18 cellular contexts compared by ENCODE assay signal in genomic region chr17:82723169-82723807, GRCh38. TPM values are rescaled to one million over a fixed set of nuclear protein-coding genes. Genes with fewer than 3 reads are reported as not detected.
DNase-seq lines count a peak whose midpoint lies in the region; ATAC-seq, FAIRE-seq and TF ChIP-seq lines count a peak whose summit lies in the region.
"Had no signal": no experiment of that assay in that cellular context is flagged by ENCODE, and none has a peak within 500 bp of the region (broad histone marks: within the 10 kb centered on the region; RNA-seq: fewer than 3 reads in every experiment).

No MANE protein-coding gene starts in this region.

- DNase-seq in GM12892 (ENCODE audit: insufficient read length) (no peak), WTC11 (ENCODE audit: low spot score) (no peak), HepG2 (ENCODE audit: low spot score) (no peak), progenitor cell of endocrine pancreas (ENCODE audit: low spot score, unreplicated experiment) (no peak), lower lobe of right lung (no peak), middle frontal gyrus (ENCODE audit: extremely low spot score, low spot score) (no peak)
- no peak for DNase-seq in stimulated activated CD4-positive, alpha-beta T cell treated with anti-CD3 and anti-CD28 coated beads, Interleukin-4, amount 100 ng/mL, for 1 hour
- no peak for DNase-seq in stimulated activated naive CD4-positive, alpha-beta T cell (lab: John Stamatoyannopoulos, UW)
- DNase-seq: BE2C, EL, GF-D8, H7, MG63, NCI-H1417, NCI-H1694 treated with DMSO at 0.1 percent for 48 hours, NCI-H446 treated with DMSO at 0.1 percent for 48 hours, NCI-H526 treated with DMSO at 0.1 percent for 48 hours, SHP77 had no signal

- TF ChIP-seq EP300 in HepG2 (IDR thresholded peaks at IDR 0.05; ENCODE audit: low read depth in 2 of 2, low read length in 2 of 2) (no peak), HepG2 (CRISPR knock-in tag; IDR thresholded peaks at IDR 0.05; ENCODE audit: borderline replicate concordance) (no peak)

- H3K4me1 ChIP-seq in HepG2 (ENCODE audit: insufficient read depth, low read length) (peaks cover 1% of the 10 kb centered on the region), lower lobe of right lung (no peaks in the 10 kb centered on the region)
- H3K4me1 ChIP-seq: BE2C had no signal

- no peak overlapping the region for H3K27ac ChIP-seq in HepG2 (ENCODE audit: extremely low read length, insufficient read depth, low read length)
- no peak overlapping the region for H3K27ac ChIP-seq in lower lobe of right lung

- intact Hi-C loops in HepG2 (cut with micrococcal nuclease; ENCODE audit: unreplicated experiment): no loop called here
- intact Hi-C loops in lower lobe of right lung (cut with DNase I): no loop called here

- TF ChIP-seq CTCF in WTC11 (IDR thresholded peaks at IDR 0.05) (no peak), HepG2 (CRISPR knock-in tag; IDR thresholded peaks at IDR 0.05) (no peak), progenitor cell of endocrine pancreas (IDR thresholded peaks at IDR 0.05; ENCODE audit: unreplicated experiment) (no peak), lower lobe of right lung (IDR thresholded peaks at IDR 0.05) (no peak)

- no peaks in the 10 kb centered on the region for H3K79me2 ChIP-seq in HepG2 (ENCODE audit: insufficient read depth, low read length)

- in situ Hi-C loops in HepG2 (cut with HindIII; ENCODE audit: extremely low pct_ligation_motif_present, low pct_unique_long_range_greater_than_20kb): no loop called here

- H3K4me3 ChIP-seq in HepG2 (replicated peaks in 1 of 3; ENCODE audit: insufficient read depth in 1 of 3, low read depth in 2 of 3, low read length in 3 of 3) (no peak overlapping the region), lower lobe of right lung (no peak overlapping the region)
- H3K4me3 ChIP-seq: MG63 had no signal

- H3K9me3 Mint-ChIP-seq in WTC11 (no peaks in the 10 kb centered on the region), progenitor cell of endocrine pancreas (ENCODE audit: low read depth) (no peaks in the 10 kb centered on the region)

- no peaks in the 10 kb centered on the region for H3K9me3 ChIP-seq in HepG2 (ENCODE audit: low read length)
- H3K9me3 ChIP-seq in lower lobe of right lung: no peaks in the 10 kb centered on the region
- H3K9me3 ChIP-seq: BE2C, MG63 had no signal

- H3K27me3 Mint-ChIP-seq in WTC11 (ENCODE audit: low read depth) (no peaks in the 10 kb centered on the region), progenitor cell of endocrine pancreas (no peaks in the 10 kb centered on the region)

- TF ChIP-seq POLR2A in GM12892 (IDR thresholded peaks at IDR 0.05; ENCODE audit: low read depth, low read length) (no peak), HepG2 (IDR thresholded peaks at IDR 0.05; ENCODE audit: insufficient read depth in 1 of 2, low read depth in 2 of 2, low read length in 2 of 2) (0 out of 4 replicates have a peak, but pooled peaks of 1 of the 2 experiments have one; percentile 24)

- no peak for TF ChIP-seq RAD21 in HepG2 (CRISPR knock-in tag; IDR thresholded peaks at IDR 0.05)

- no peak overlapping the region for H2AFZ ChIP-seq in HepG2 (ENCODE audit: low read length)

- H3K36me3 Mint-ChIP-seq in WTC11 (peaks cover 33% of the 10 kb centered on the region), progenitor cell of endocrine pancreas (ENCODE audit: insufficient read depth) (peaks cover 27% of the 10 kb centered on the region)

- H4K20me1 ChIP-seq in HepG2 (ENCODE audit: insufficient read depth, low read length): no peaks in the 10 kb centered on the region

- CTCF ChIA-PET in WTC11 (lab: Charles Lee) (no interaction called here), HepG2 (lab: Yijun Ruan, JAX; ENCODE audit: low intra/inter-chr PET ratio, low total read pairs) (no interaction called here)

- POLR2A ChIA-PET in WTC11 (lab: Charles Lee): no interaction called here
- POLR2A ChIA-PET in HepG2 (lab: Yijun Ruan, JAX): no interaction called here

- no peak overlapping the region for H3K4me2 ChIP-seq in HepG2 (ENCODE audit: low read depth, low read length)

- H3K4me1 Mint-ChIP-seq in WTC11 (no peaks in the 10 kb centered on the region), progenitor cell of endocrine pancreas (ENCODE audit: low read depth) (no peaks in the 10 kb centered on the region)

- no peak overlapping the region for H3K9ac ChIP-seq in HepG2 (ENCODE audit: insufficient read depth, low read depth, low read length)

- no peak for ATAC-seq in WTC11
- no peak for ATAC-seq in HepG2
- ATAC-seq in lower lobe of right lung: no peak

- H3K4me3 Mint-ChIP-seq in WTC11 (no peak overlapping the region), progenitor cell of endocrine pancreas (ENCODE audit: low read depth) (no peak overlapping the region)

- no peaks in the 10 kb centered on the region for H3K27me3 ChIP-seq in HepG2 (ENCODE audit: control insufficient read depth in 1 of 2, insufficient read depth in 2 of 2, low read length in 2 of 2)
- H3K27me3 ChIP-seq in lower lobe of right lung (ENCODE audit: low read depth): no peaks in the 10 kb centered on the region
- H3K27me3 ChIP-seq: BE2C, MG63 had no signal

- peak overlapping the region; percentile 40; the same call in 1 of the 2 replicates for H3K27ac Mint-ChIP-seq in WTC11
- H3K27ac Mint-ChIP-seq in progenitor cell of endocrine pancreas: peak overlapping the region; percentile 62

- no TSS peak for BruUV-seq in HepG2 (replicated peaks; lab: Mats Ljungman, UMichigan)

- 90% methylated on average over 26 of the region's 26 CpGs for WGBS in HepG2 (ENCODE audit: low lambda C conversion rate)

- H3K36me3 ChIP-seq in HepG2 (replicated peaks in 1 of 2; ENCODE audit: control insufficient read depth in 1 of 2, insufficient read depth in 2 of 2, low read length in 2 of 2) (peaks cover 17 to 53% of the 10 kb centered on the region in 2 experiments), lower lobe of right lung (peaks cover 78% of the 10 kb centered on the region)

- FAIRE-seq in GM12892 (lab: Jason Lieb, UNC) (peak; percentile 51), HepG2 (lab: Jason Lieb, UNC) (peak; percentile 30)

RNA-seq across cellular contexts. Expression of gene FN3KRP, which starts 6.8 kb away (rescaled TPM):
- 31.9 TPM for polyA plus RNA-seq in GM12892 (2012; ENCODE audit: missing spikeins)
- total RNA-seq in WTC11 (2021): 19.7 to 24.4 TPM (median 23.2 TPM) in 3 replicates
- total RNA-seq in HepG2 (2016; rRNA removed; fragmentation: Illumina TruSeq; extraction: Trizol): 28.2 and 36.1 TPM in 2 replicates
- 5.3 and 7.1 TPM in 2 replicates for total RNA-seq in HepG2 (2016; cell fraction: cytosol; rRNA removed; fragmentation: Illumina TruSeq; extraction: Trizol; ENCODE audit: low read depth)
- total RNA-seq in HepG2 (2016; cell fraction: insoluble cytoplasmic fraction; rRNA removed; fragmentation: Illumina TruSeq; extraction: Trizol): 27.6 and 34.8 TPM in 2 replicates
- 17.5 and 18.4 TPM in 2 replicates for total RNA-seq in HepG2 (2016; cell fraction: membrane; rRNA removed; fragmentation: Illumina TruSeq; extraction: Trizol)
- total RNA-seq in HepG2 (2016; cell fraction: nucleus; rRNA removed; fragmentation: Illumina TruSeq; extraction: Trizol): 16.5 and 21.0 TPM in 2 replicates
- 22.1 and 22.4 TPM in 2 replicates for polyA plus RNA-seq in HepG2 (2011; rRNA removed)
- 17.7 and 18.3 TPM in 2 replicates for polyA plus RNA-seq in HepG2 (2011; cell fraction: cytosol; rRNA removed)
- 34.0 and 36.3 TPM in 2 replicates for polyA plus RNA-seq in HepG2 (2011; cell fraction: nucleus; rRNA removed)
- polyA plus RNA-seq in HepG2 (2012): 27.4 and 37.9 TPM in 2 replicates
- 6.9 and 7.2 TPM in 2 replicates for polyA plus RNA-seq in HepG2 (2016; cell fraction: cytosol; fragmentation: Illumina TruSeq; extraction: Trizol; ENCODE audit: low read depth)
- polyA plus RNA-seq in HepG2 (2016; cell fraction: insoluble cytoplasmic fraction; fragmentation: Illumina TruSeq; extraction: Trizol; ENCODE audit: low read depth): 54.4 and 62.2 TPM in 2 replicates
- 14.4 and 14.9 TPM in 2 replicates for polyA plus RNA-seq in HepG2 (2016; cell fraction: membrane; fragmentation: Illumina TruSeq; extraction: Trizol; ENCODE audit: low read depth)
- 57.5 and 59.5 TPM in 2 replicates for polyA plus RNA-seq in HepG2 (2016; cell fraction: nucleus; fragmentation: Illumina TruSeq; extraction: Trizol; ENCODE audit: insufficient read depth, low read depth)
- 13.3 and 23.3 TPM in 2 replicates for polyA minus RNA-seq in HepG2 (2011; rRNA and poly(A)+ RNA removed; ENCODE audit: low replicate concordance)
- 11.0 and 11.2 TPM in 2 replicates for polyA minus RNA-seq in HepG2 (2011; cell fraction: cytosol; rRNA and poly(A)+ RNA removed)
- polyA minus RNA-seq in HepG2 (2011; cell fraction: nucleus; rRNA and poly(A)+ RNA removed): 9.8 and 12.2 TPM in 2 replicates
- 31.8 and 34.2 TPM in 2 replicates for total RNA-seq in progenitor cell of endocrine pancreas
- total RNA-seq in lower lobe of right lung: 28.1 TPM

RNA-seq across cellular contexts. Expression of gene FN3K, which starts 12.1 kb away (rescaled TPM):
- 0.21 TPM for polyA plus RNA-seq in GM12892 (2012; ENCODE audit: missing spikeins)
- total RNA-seq in WTC11 (2021) (19.3 to 23.6 TPM (median 21.2 TPM) in 3 replicates), HepG2 (2016; rRNA removed; fragmentation: Illumina TruSeq; extraction: Trizol) (12.2 and 22.0 TPM in 2 replicates), progenitor cell of endocrine pancreas (40.4 and 40.6 TPM in 2 replicates), lower lobe of right lung (27.9 TPM)
- total RNA-seq in HepG2 (2016; cell fraction: cytosol; rRNA removed; fragmentation: Illumina TruSeq; extraction: Trizol; ENCODE audit: low read depth): 9.6 and 10.3 TPM in 2 replicates
- total RNA-seq in HepG2 (2016; cell fraction: insoluble cytoplasmic fraction; rRNA removed; fragmentation: Illumina TruSeq; extraction: Trizol): 12.7 and 23.9 TPM in 2 replicates
- total RNA-seq in HepG2 (2016; cell fraction: membrane; rRNA removed; fragmentation: Illumina TruSeq; extraction: Trizol): 17.0 and 17.4 TPM in 2 replicates
- total RNA-seq in HepG2 (2016; cell fraction: nucleus; rRNA removed; fragmentation: Illumina TruSeq; extraction: Trizol): 29.1 and 32.3 TPM in 2 replicates
- 3.5 and 5.7 TPM in 2 replicates for polyA plus RNA-seq in HepG2 (2011; rRNA removed)
- 1.9 and 2.0 TPM in 2 replicates for polyA plus RNA-seq in HepG2 (2011; cell fraction: cytosol; rRNA removed)
- 27.8 and 27.9 TPM in 2 replicates for polyA plus RNA-seq in HepG2 (2011; cell fraction: nucleus; rRNA removed)
- 48.6 and 58.1 TPM in 2 replicates for polyA plus RNA-seq in HepG2 (2012)
- polyA plus RNA-seq in HepG2 (2016; cell fraction: cytosol; fragmentation: Illumina TruSeq; extraction: Trizol; ENCODE audit: low read depth): 21.3 and 21.5 TPM in 2 replicates
- 52.3 and 61.0 TPM in 2 replicates for polyA plus RNA-seq in HepG2 (2016; cell fraction: insoluble cytoplasmic fraction; fragmentation: Illumina TruSeq; extraction: Trizol; ENCODE audit: low read depth)
- polyA plus RNA-seq in HepG2 (2016; cell fraction: membrane; fragmentation: Illumina TruSeq; extraction: Trizol; ENCODE audit: low read depth): 23.7 and 26.9 TPM in 2 replicates
- polyA plus RNA-seq in HepG2 (2016; cell fraction: nucleus; fragmentation: Illumina TruSeq; extraction: Trizol; ENCODE audit: insufficient read depth, low read depth): 78.1 and 80.9 TPM in 2 replicates
- 1.6 and 9.2 TPM in 2 replicates for polyA minus RNA-seq in HepG2 (2011; rRNA and poly(A)+ RNA removed; ENCODE audit: low replicate concordance)
- polyA minus RNA-seq in HepG2 (2011; cell fraction: cytosol; rRNA and poly(A)+ RNA removed): 17.1 and 26.0 TPM in 2 replicates
- polyA minus RNA-seq in HepG2 (2011; cell fraction: nucleus; rRNA and poly(A)+ RNA removed): 24.3 and 29.1 TPM in 2 replicates

RNA-seq across cellular contexts. Expression of gene RAB40B, which starts 24.8 kb away (rescaled TPM):
- polyA plus RNA-seq in GM12892 (2012; ENCODE audit: missing spikeins): 1.4 TPM
- 2.7 to 4.4 TPM (median 3.1 TPM) in 3 replicates for total RNA-seq in WTC11 (2021)
- total RNA-seq in HepG2 (2016; rRNA removed; fragmentation: Illumina TruSeq; extraction: Trizol): 4.4 and 6.2 TPM in 2 replicates
- 8.6 and 11.9 TPM in 2 replicates for total RNA-seq in HepG2 (2016; cell fraction: cytosol; rRNA removed; fragmentation: Illumina TruSeq; extraction: Trizol; ENCODE audit: low read depth)
- total RNA-seq in HepG2 (2016; cell fraction: insoluble cytoplasmic fraction; rRNA removed; fragmentation: Illumina TruSeq; extraction: Trizol): 6.2 and 7.4 TPM in 2 replicates
- 18.5 and 22.6 TPM in 2 replicates for total RNA-seq in HepG2 (2016; cell fraction: membrane; rRNA removed; fragmentation: Illumina TruSeq; extraction: Trizol)
- total RNA-seq in HepG2 (2016; cell fraction: nucleus; rRNA removed; fragmentation: Illumina TruSeq; extraction: Trizol): 3.7 TPM in 2 replicates
- polyA plus RNA-seq in HepG2 (2011; rRNA removed): 6.5 and 7.2 TPM in 2 replicates
- polyA plus RNA-seq in HepG2 (2011; cell fraction: cytosol; rRNA removed): 5.7 and 9.9 TPM in 2 replicates
- 10.8 and 12.6 TPM in 2 replicates for polyA plus RNA-seq in HepG2 (2011; cell fraction: nucleus; rRNA removed)
- 6.2 and 7.3 TPM in 2 replicates for polyA plus RNA-seq in HepG2 (2012)
- polyA plus RNA-seq in HepG2 (2016; cell fraction: cytosol; fragmentation: Illumina TruSeq; extraction: Trizol; ENCODE audit: low read depth): 25.0 and 26.7 TPM in 2 replicates
- polyA plus RNA-seq in HepG2 (2016; cell fraction: insoluble cytoplasmic fraction; fragmentation: Illumina TruSeq; extraction: Trizol; ENCODE audit: low read depth): 7.0 and 7.6 TPM in 2 replicates
- polyA plus RNA-seq in HepG2 (2016; cell fraction: membrane; fragmentation: Illumina TruSeq; extraction: Trizol; ENCODE audit: low read depth): 27.5 and 28.9 TPM in 2 replicates
- polyA plus RNA-seq in HepG2 (2016; cell fraction: nucleus; fragmentation: Illumina TruSeq; extraction: Trizol; ENCODE audit: insufficient read depth, low read depth): 8.7 and 12.0 TPM in 2 replicates
- 3.1 and 8.9 TPM in 2 replicates for polyA minus RNA-seq in HepG2 (2011; rRNA and poly(A)+ RNA removed; ENCODE audit: low replicate concordance)
- polyA minus RNA-seq in HepG2 (2011; cell fraction: cytosol; rRNA and poly(A)+ RNA removed): 1.4 and 3.2 TPM in 2 replicates
- 2.7 TPM in 2 replicates for polyA minus RNA-seq in HepG2 (2011; cell fraction: nucleus; rRNA and poly(A)+ RNA removed)
- 13.3 and 14.3 TPM in 2 replicates for total RNA-seq in progenitor cell of endocrine pancreas
- 10.2 TPM for total RNA-seq in lower lobe of right lung

RNA-seq across cellular contexts. Expression of gene TBCD, which starts 28.6 kb away (rescaled TPM):
- 40.0 TPM for polyA plus RNA-seq in GM12892 (2012; ENCODE audit: missing spikeins)
- total RNA-seq in WTC11 (2021) (170 to 176 TPM (median 173 TPM) in 3 replicates), HepG2 (2016; rRNA removed; fragmentation: Illumina TruSeq; extraction: Trizol) (33.9 and 49.6 TPM in 2 replicates), progenitor cell of endocrine pancreas (95.6 and 103 TPM in 2 replicates), lower lobe of right lung (84.8 TPM)
- 98.6 and 103 TPM in 2 replicates for total RNA-seq in HepG2 (2016; cell fraction: cytosol; rRNA removed; fragmentation: Illumina TruSeq; extraction: Trizol; ENCODE audit: low read depth)
- total RNA-seq in HepG2 (2016; cell fraction: insoluble cytoplasmic fraction; rRNA removed; fragmentation: Illumina TruSeq; extraction: Trizol): 32.6 and 40.4 TPM in 2 replicates
- 28.6 and 30.6 TPM in 2 replicates for total RNA-seq in HepG2 (2016; cell fraction: membrane; rRNA removed; fragmentation: Illumina TruSeq; extraction: Trizol)
- total RNA-seq in HepG2 (2016; cell fraction: nucleus; rRNA removed; fragmentation: Illumina TruSeq; extraction: Trizol): 44.9 and 51.2 TPM in 2 replicates
- 54.8 and 58.7 TPM in 2 replicates for polyA plus RNA-seq in HepG2 (2011; rRNA removed)
- 29.1 and 46.9 TPM in 2 replicates for polyA plus RNA-seq in HepG2 (2011; cell fraction: cytosol; rRNA removed)
- polyA plus RNA-seq in HepG2 (2011; cell fraction: nucleus; rRNA removed): 327 and 449 TPM in 2 replicates
- 37.3 and 41.7 TPM in 2 replicates for polyA plus RNA-seq in HepG2 (2012)
- 3.7 and 4.9 TPM in 2 replicates for polyA plus RNA-seq in HepG2 (2016; cell fraction: cytosol; fragmentation: Illumina TruSeq; extraction: Trizol; ENCODE audit: low read depth)
- polyA plus RNA-seq in HepG2 (2016; cell fraction: insoluble cytoplasmic fraction; fragmentation: Illumina TruSeq; extraction: Trizol; ENCODE audit: low read depth): 39.7 and 51.2 TPM in 2 replicates
- 5.6 and 6.8 TPM in 2 replicates for polyA plus RNA-seq in HepG2 (2016; cell fraction: membrane; fragmentation: Illumina TruSeq; extraction: Trizol; ENCODE audit: low read depth)
- polyA plus RNA-seq in HepG2 (2016; cell fraction: nucleus; fragmentation: Illumina TruSeq; extraction: Trizol; ENCODE audit: insufficient read depth, low read depth): 140 and 151 TPM in 2 replicates
- 67.0 and 125 TPM in 2 replicates for polyA minus RNA-seq in HepG2 (2011; rRNA and poly(A)+ RNA removed; ENCODE audit: low replicate concordance)
- polyA minus RNA-seq in HepG2 (2011; cell fraction: cytosol; rRNA and poly(A)+ RNA removed): 38.0 and 45.2 TPM in 2 replicates
- 51.1 and 51.6 TPM in 2 replicates for polyA minus RNA-seq in HepG2 (2011; cell fraction: nucleus; rRNA and poly(A)+ RNA removed)
